9 cellular contexts compared by ENCODE assay signal in genomic region chr9:106893088-106893487, GRCh38. TPM values are rescaled to one million over a fixed set of nuclear protein-coding genes. Genes with fewer than 3 reads are reported as not detected.
A peak's percentile ranks its signal among the peaks of the same experiment; 100 is the strongest.
DNase-seq lines count a peak whose midpoint lies in the region; ATAC-seq, FAIRE-seq and TF ChIP-seq lines count a peak whose summit lies in the region.
"Had no signal": no experiment of that assay in that cellular context is flagged by ENCODE, and none has a peak within 500 bp of the region (broad histone marks: within the 10 kb centered on the region; RNA-seq: fewer than 3 reads in every experiment).

No MANE protein-coding gene starts in this region.

- H3K27ac ChIP-seq in esophagus muscularis mucosa (replicated peaks in 1 of 4), result peak overlapping the region; percentile 20 to 62 (median 39)

- DNase-seq in EL (peak; percentile 86), RCC 7860 (ENCODE audit: low spot score) (peak; percentile 89), esophagus muscularis mucosa (ENCODE audit: extremely low spot score) (no peak), non-pigmented ciliary epithelial cell (ENCODE audit: low read depth) (peak; percentile 32), NCI-H1048 (lab: John Stamatoyannopoulos, UW) (no peak), NCI-H69 (lab: John Stamatoyannopoulos, UW) (no peak), cerebellar cortex (ENCODE audit: low spot score) (no peak)
- DNase-seq: DND-41 had no signal

- no peaks in the 10 kb centered on the region for H3K9me3 ChIP-seq in esophagus muscularis mucosa

- FAIRE-seq in RCC 7860 (lab: Jason Lieb, UNC), result no peak

- 38% methylated on average over 1 of the region's 1 CpG for WGBS in esophagus muscularis mucosa

- no peak for TF ChIP-seq CTCF in esophagus muscularis mucosa (IDR thresholded peaks at IDR 0.05)

- H3K4me3 ChIP-seq in esophagus muscularis mucosa, result no peak overlapping the region

- no peaks in the 10 kb centered on the region for H3K36me3 ChIP-seq in esophagus muscularis mucosa

- ATAC-seq in HG02885 (IDR thresholded peaks at IDR 0.05; ENCODE audit: poor library complexity, unreplicated experiment), result no peak

- no peak for TF ChIP-seq EP300 in esophagus muscularis mucosa (IDR thresholded peaks at IDR 0.05)

- H3K27me3 ChIP-seq in esophagus muscularis mucosa, result no peaks in the 10 kb centered on the region

- TF ChIP-seq POLR2A in esophagus muscularis mucosa (IDR thresholded peaks at IDR 0.05; ENCODE audit: low read depth), result no peak

- intact Hi-C loops in esophagus muscularis mucosa (cut with DNase I), result no loop called here

- peaks cover 24 to 79% (median 69%) of the 10 kb centered on the region in 4 donors for H3K4me1 ChIP-seq in esophagus muscularis mucosa

RNA-seq across cellular contexts. Expression of gene ZNF462, which starts 30.1 kb away (rescaled TPM):
- total RNA-seq in esophagus muscularis mucosa, result 10 to 100 TPM; 24.5 to 38.6 (median 34.6) TPM

Comparison
In these comparisons a context has a peak if more than half of its experiments do, and no peak if none do; other contexts are left out.
1. DNase-seq: peak in EL (single experiment), RCC 7860 (single experiment) and non-pigmented ciliary epithelial cell (single experiment); none in esophagus muscularis mucosa (single experiment), NCI-H1048 (single experiment), NCI-H69 (single experiment) and cerebellar cortex (single experiment).